In genomic region chr11:57325735-57326048, GRCh38 we compare ENCODE assay signal across 1 cellular context.
TF ChIP-seq lines count a peak whose summit lies in the region.

No MANE protein-coding gene starts in this region.

TF ChIP-seq in K562, 482 proteins besides CTCF, POLR2A, EP300 and RAD21:
- TF ChIP-seq ZNF589 (CRISPR knock-in tag; IDR thresholded peaks at IDR 0.05; ENCODE audit: low read depth) = no peak
- no peak for TF ChIP-seq NR2C2 (CRISPR knock-in tag; IDR thresholded peaks at IDR 0.05)
- 0 out of 2 replicates have a peak, but pooled peaks have one; percentile 49 for TF ChIP-seq NR2C2 (tag; IDR thresholded peaks at IDR 0.05)
- peak; percentile 65; the same call in 1 of the 2 replicates for TF ChIP-seq ZNF395 (CRISPR knock-in tag; IDR thresholded peaks at IDR 0.05)
- TF ChIP-seq ZNF146 (CRISPR knock-in tag; IDR thresholded peaks at IDR 0.05; ENCODE audit: unreplicated experiment) = no peak
- TF ChIP-seq ZNF239 (CRISPR knock-in tag; IDR thresholded peaks at IDR 0.05) = 0 out of 2 replicates have a peak, but pooled peaks have one; percentile 6
- no peak for TF ChIP-seq TFE3 (CRISPR knock-in tag; IDR thresholded peaks at IDR 0.05)
- no peak for TF ChIP-seq SMARCA5 (IDR thresholded peaks at IDR 0.05)
- 0 out of 2 replicates have a peak, but pooled peaks have one; percentile 11 for TF ChIP-seq TARDBP (IDR thresholded peaks at IDR 0.05)
- 0 out of 2 replicates have a peak, but pooled peaks have one; percentile 66 for TF ChIP-seq ZC3H4 (CRISPR knock-in tag; IDR thresholded peaks at IDR 0.05; ENCODE audit: borderline replicate concordance)
- TF ChIP-seq POU5F1 (IDR thresholded peaks at IDR 0.05; ENCODE audit: borderline replicate concordance, low read depth, low read length, partially characterized antibody) = no peak
- TF ChIP-seq ZNF785 (CRISPR knock-in tag; IDR thresholded peaks at IDR 0.05) = no peak
- peak; percentile 36; the same call in 1 of the 2 replicates for TF ChIP-seq ETV1 (tag; conservative IDR thresholded peaks at IDR 0.05; ENCODE audit: low read depth)
- peak; percentile 4 for TF ChIP-seq DACH1 (IDR thresholded peaks at IDR 0.05; ENCODE audit: partially characterized antibody)
- 0 out of 2 replicates have a peak, but pooled peaks have one; percentile 31 for TF ChIP-seq DMBX1 (CRISPR knock-in tag; IDR thresholded peaks at IDR 0.05; ENCODE audit: borderline replicate concordance)
- no peak for TF ChIP-seq NKRF (IDR thresholded peaks at IDR 0.05; ENCODE audit: borderline replicate concordance)
- 0 out of 2 replicates have a peak, but pooled peaks have one; percentile 36 for TF ChIP-seq BRD4 (IDR thresholded peaks at IDR 0.05)
- 0 out of 2 replicates have a peak, but pooled peaks have one; percentile 11 for TF ChIP-seq RREB1 (CRISPR knock-in tag; IDR thresholded peaks at IDR 0.05)
- TF ChIP-seq SIN3A (IDR thresholded peaks at IDR 0.05; ENCODE audit: borderline replicate concordance in 2 of 2, control insufficient read depth in 1 of 2, low read depth in 2 of 2, low read length in 2 of 2) = no peak
- no peak for TF ChIP-seq RFX1 (IDR thresholded peaks at IDR 0.05)
- no peak for TF ChIP-seq ZNF175 (CRISPR knock-in tag; IDR thresholded peaks at IDR 0.05; ENCODE audit: low read depth)
- no peak for TF ChIP-seq ZNF431 (CRISPR knock-in tag; IDR thresholded peaks at IDR 0.05)
- TF ChIP-seq ZNF830 (CRISPR knock-in tag; IDR thresholded peaks at IDR 0.05) = no peak
- 0 out of 2 replicates have a peak, but pooled peaks have one; percentile 44 for TF ChIP-seq ZNF311 (CRISPR knock-in tag; IDR thresholded peaks at IDR 0.05)
- no peak for TF ChIP-seq ZNF316 (IDR thresholded peaks at IDR 0.05)
- peak; percentile 35; the same call in 1 of the 2 replicates for TF ChIP-seq GABPA (tag; conservative IDR thresholded peaks at IDR 0.05; ENCODE audit: low read depth)
